Comparison of ENCODE assay signal across 2 cellular contexts in genomic region chr20:44324343-44324742, GRCh38.
A peak's percentile ranks its signal among the peaks of the same experiment; 100 is the strongest.
TF ChIP-seq lines count a peak whose summit lies in the region.

No MANE protein-coding gene starts in this region.

TF ChIP-seq in A549, 52 proteins besides CTCF, POLR2A, EP300 and RAD21:
- TF ChIP-seq CBX8 (IDR thresholded peaks at IDR 0.05) = no peak
- TF ChIP-seq RFX5 (IDR thresholded peaks at IDR 0.05) = no peak
- TF ChIP-seq HES2 (IDR thresholded peaks at IDR 0.05) = no peak
- TF ChIP-seq SMC3 (IDR thresholded peaks at IDR 0.05) = no peak
- no peak for TF ChIP-seq TFCP2L1 (CRISPR knock-in tag; IDR thresholded peaks at IDR 0.05)
- no peak for TF ChIP-seq JUN (IDR thresholded peaks at IDR 0.05)
- no peak for TF ChIP-seq HOXA7 (CRISPR knock-in tag; IDR thresholded peaks at IDR 0.05)
- no peak for TF ChIP-seq EHF (CRISPR knock-in tag; IDR thresholded peaks at IDR 0.05)
- no peak for TF ChIP-seq HMGXB4 (CRISPR knock-in tag; IDR thresholded peaks at IDR 0.05; ENCODE audit: borderline replicate concordance)
- TF ChIP-seq NFE2L2 (conservative IDR thresholded peaks at IDR 0.05; ENCODE audit: low read length) = no peak
TF ChIP-seq in A549: peak in this region for 0.

TF ChIP-seq in HepG2, 621 proteins besides CTCF, POLR2A, EP300 and RAD21:
- TF ChIP-seq ZNF768 (CRISPR knock-in tag; IDR thresholded peaks at IDR 0.05) (peak; percentile 50; the same call in 1 of the 2 replicates), HNF1A (IDR thresholded peaks at IDR 0.05; ENCODE audit: low read depth) (no peak), HNF1A (CRISPR knock-in tag; IDR thresholded peaks at IDR 0.05; ENCODE audit: borderline replicate concordance) (peak; percentile 25; the same call in 1 of the 2 replicates), ZNF574 (CRISPR knock-in tag; IDR thresholded peaks at IDR 0.05) (peak; percentile 27; the same call in 1 of the 2 replicates), ZNF687 (CRISPR knock-in tag; IDR thresholded peaks at IDR 0.05) (0 out of 2 replicates have a peak, but pooled peaks have one; percentile 27), ZSCAN22 (CRISPR knock-in tag; IDR thresholded peaks at IDR 0.05) (no peak), HHEX (CRISPR knock-in tag; IDR thresholded peaks at IDR 0.05) (no peak), GPN1 (CRISPR knock-in tag; IDR thresholded peaks at IDR 0.05; ENCODE audit: borderline replicate concordance) (0 out of 2 replicates have a peak, but pooled peaks have one; percentile 23), MTERF4 (CRISPR knock-in tag; IDR thresholded peaks at IDR 0.05) (0 out of 2 replicates have a peak, but pooled peaks have one; percentile 43)
